11 cellular contexts compared by ENCODE assay signal in genomic region chr5:177430146-177430951, GRCh38. TPM values are rescaled to one million over a fixed set of nuclear protein-coding genes. Genes with fewer than 3 reads are reported as not detected.
DNase-seq lines count a peak whose midpoint lies in the region; ATAC-seq, FAIRE-seq and TF ChIP-seq lines count a peak whose summit lies in the region.
"Had no signal": no experiment of that assay in that cellular context is flagged by ENCODE, and none has a peak within 500 bp of the region (broad histone marks: within the 10 kb centered on the region; RNA-seq: fewer than 3 reads in every experiment).

No MANE protein-coding gene starts in this region.

- DNase-seq in BE2C (peak; percentile 25), GM12892 (ENCODE audit: insufficient read length) (no peak), NCI-H1105 treated with DMSO at 0.1 percent for 48 hours (lab: John Stamatoyannopoulos, UW) (no peak), Ammon's horn (ENCODE audit: low spot score) (no peak)
- DNase-seq in activated CD8-positive, alpha-beta T cell treated with anti-CD3 and anti-CD28 coated beads for 36 hours: no peak
- DNase-seq: NCI-H526 had no signal

- peak overlapping the region; percentile 98 for H3K27ac Mint-ChIP-seq in activated CD8-positive, alpha-beta T cell treated with anti-CD3 and anti-CD28 coated beads for 36 hours
- H3K27ac Mint-ChIP-seq: mesothelial cell of epicardium had no signal

- TF ChIP-seq RAD21 in liver (IDR thresholded peaks at IDR 0.05): no peak

- TF ChIP-seq POLR2A in GM12892 (IDR thresholded peaks at IDR 0.05; ENCODE audit: low read depth, low read length): no peak

- peak overlapping the region; percentile 97 for H3K4me3 Mint-ChIP-seq in activated CD8-positive, alpha-beta T cell treated with anti-CD3 and anti-CD28 coated beads for 36 hours
- H3K4me3 Mint-ChIP-seq: mesothelial cell of epicardium had no signal

- H3K36me3 ChIP-seq in BE2C (peaks cover 38% of the 10 kb centered on the region), liver (ENCODE audit: control insufficient read depth in 4 of 4, insufficient read depth in 3 of 4, low read depth in 1 of 4, low read length in 3 of 4) (peaks cover 6 to 17% (median 8%) of the 10 kb centered on the region in 4 donors)

- H3K4me1 Mint-ChIP-seq in activated CD8-positive, alpha-beta T cell treated with anti-CD3 and anti-CD28 coated beads for 36 hours (ENCODE audit: low read depth): peaks cover 59% of the 10 kb centered on the region

- peaks cover 75% of the 10 kb centered on the region for H3K36me3 Mint-ChIP-seq in activated CD8-positive, alpha-beta T cell treated with anti-CD3 and anti-CD28 coated beads for 36 hours (ENCODE audit: low read depth)

- POLR2A ChIA-PET in activated CD8-positive, alpha-beta T cell treated with anti-CD3 and anti-CD28 coated beads for 36 hours (lab: Charles Lee): interaction anchor here (0.8 to 15.2 kb wide), 7 partner anchors 15 to 122 kb away, joined by 3 to 606 read pairs (median 8); partner anchors contain the start of gene PRR7

- intact Hi-C loops in activated CD8-positive, alpha-beta T cell treated with anti-CD3 and anti-CD28 coated beads for 36 hours (cut with micrococcal nuclease): no loop called here

- H3K4me3 ChIP-seq in BE2C (ENCODE audit: low read depth, low read length): no peak overlapping the region
- no peak overlapping the region for H3K4me3 ChIP-seq in liver (ENCODE audit: low read depth in 1 of 3, low read length in 3 of 3)
- H3K4me3 ChIP-seq: cardiac muscle cell had no signal

- H3K9me3 ChIP-seq in BE2C: no peaks in the 10 kb centered on the region
- H3K9me3 ChIP-seq in liver (ENCODE audit: control insufficient read depth in 4 of 4, low read length in 3 of 4): no peaks in the 10 kb centered on the region

- peak overlapping the region; percentile 44 to 57 for H3K27ac ChIP-seq in liver (ENCODE audit: low read depth in 1 of 2, low read length in 2 of 2)
- H3K27ac ChIP-seq: cardiac muscle cell had no signal

- H3K9ac ChIP-seq in liver (ENCODE audit: low read depth in 1 of 2, low read length in 2 of 2): no peak overlapping the region

- WGBS in liver: 89% methylated on average over 26 of the region's 26 CpGs

- no peaks in the 10 kb centered on the region for H3K27me3 ChIP-seq in BE2C
- no peaks in the 10 kb centered on the region for H3K27me3 ChIP-seq in liver (ENCODE audit: control insufficient read depth in 4 of 4, insufficient read depth in 4 of 4, low read length in 3 of 4)
- H3K27me3 ChIP-seq: cardiac muscle cell had no signal

- H3K4me1 ChIP-seq in BE2C: peaks cover 15% of the 10 kb centered on the region
- H3K4me1 ChIP-seq in liver (ENCODE audit: control insufficient read depth in 4 of 4, insufficient read depth in 4 of 4, low read length in 3 of 4): peaks cover 3 to 22% (median 16%) of the 10 kb centered on the region in 4 donors

- no peaks in the 10 kb centered on the region for H3K27me3 Mint-ChIP-seq in activated CD8-positive, alpha-beta T cell treated with anti-CD3 and anti-CD28 coated beads for 36 hours

- CTCF ChIA-PET in activated CD8-positive, alpha-beta T cell treated with anti-CD3 and anti-CD28 coated beads for 36 hours (lab: Charles Lee): interaction anchor here (1.9 to 10.5 kb wide), 8 partner anchors 15 to 121 kb away, joined by 7 to 159 read pairs (median 34); partner anchors contain the start of genes F12 and PFN3

- TF ChIP-seq CTCF in BE2C (IDR thresholded peaks at IDR 0.05; ENCODE audit: low read depth, low read length): no peak
- no peak for TF ChIP-seq CTCF in activated CD8-positive, alpha-beta T cell treated with anti-CD3 and anti-CD28 coated beads for 36 hours (IDR thresholded peaks at IDR 0.05)
- no peak for TF ChIP-seq CTCF in liver (IDR thresholded peaks at IDR 0.05; ENCODE audit: low read depth, low read length, missing input control)

- no peaks in the 10 kb centered on the region for H3K9me3 Mint-ChIP-seq in activated CD8-positive, alpha-beta T cell treated with anti-CD3 and anti-CD28 coated beads for 36 hours
- H3K9me3 Mint-ChIP-seq: mesothelial cell of epicardium had no signal

- no peak for ATAC-seq in activated CD8-positive, alpha-beta T cell treated with anti-CD3 and anti-CD28 coated beads for 36 hours
- ATAC-seq in GM19395 (IDR thresholded peaks at IDR 0.05; ENCODE audit: unreplicated experiment) (no peak), GM18861 (IDR thresholded peaks at IDR 0.05; ENCODE audit: unreplicated experiment) (no peak)

- peak; percentile 62 for FAIRE-seq in GM12892 (lab: Jason Lieb, UNC)

TF ChIP-seq in liver, 16 proteins besides CTCF, POLR2A, EP300 and RAD21:
- no peak for TF ChIP-seq JUND (IDR thresholded peaks at IDR 0.05)
- TF ChIP-seq SP1 (IDR thresholded peaks at IDR 0.05): no peak
- TF ChIP-seq TAF1 (conservative IDR thresholded peaks at IDR 0.05): no peak
- no peak for TF ChIP-seq RXRA (IDR thresholded peaks at IDR 0.05)
- no peak for TF ChIP-seq REST (IDR thresholded peaks at IDR 0.05)
- TF ChIP-seq FOXA2 (IDR thresholded peaks at IDR 0.05): no peak
- no peak for TF ChIP-seq ZBTB33 (IDR thresholded peaks at IDR 0.05)
- TF ChIP-seq MAX (IDR thresholded peaks at IDR 0.05): no peak

RNA-seq across cellular contexts. Expression of gene GRK6, which starts 3.9 kb away (rescaled TPM):
- 58.6 TPM for polyA plus RNA-seq in BE2C (2012; ENCODE audit: insufficient read depth, insufficient read length, low read depth)
- polyA plus RNA-seq in GM12892 (2012; ENCODE audit: missing spikeins): 26.9 TPM
- total RNA-seq in activated CD8-positive, alpha-beta T cell treated with anti-CD3 and anti-CD28 coated beads for 36 hours: 100 to 1,000 TPM; 133 to 137 TPM
- 10 to 100 TPM; 15.2 to 24.0 TPM for total RNA-seq in liver
- 1 to 10 TPM; 3.1 to 6.4 TPM for polyA plus RNA-seq in liver

RNA-seq across cellular contexts. Expression of gene PRR7, which starts 16.3 kb away (rescaled TPM):
- polyA plus RNA-seq in BE2C (2012; ENCODE audit: insufficient read depth, insufficient read length, low read depth): 84.9 TPM
- 0.34 TPM for polyA plus RNA-seq in GM12892 (2012; ENCODE audit: missing spikeins)
- total RNA-seq in activated CD8-positive, alpha-beta T cell treated with anti-CD3 and anti-CD28 coated beads for 36 hours: 10 to 100 TPM; 32.6 to 36.4 TPM
- total RNA-seq in liver: under 1 TPM; 0.17 to 0.37 TPM
- polyA plus RNA-seq in liver: 1 to 10 TPM in 1 of 2 donors, under 1 TPM in 1; 0.60 to 1.4 TPM

RNA-seq across cellular contexts. Expression of gene F12, which starts 21.0 kb away (rescaled TPM):
- polyA plus RNA-seq in BE2C (2012; ENCODE audit: insufficient read depth, insufficient read length, low read depth): 68.2 TPM
- 0.74 TPM for polyA plus RNA-seq in GM12892 (2012; ENCODE audit: missing spikeins)
- total RNA-seq in activated CD8-positive, alpha-beta T cell treated with anti-CD3 and anti-CD28 coated beads for 36 hours: 1 to 10 TPM; 7.9 TPM
- total RNA-seq in liver: 100 to 1,000 TPM in 1 of 2 donors, 10 to 100 TPM in 1; 27.7 to 256 TPM
- 100 to 1,000 TPM; 294 to 328 TPM for polyA plus RNA-seq in liver

RNA-seq across cellular contexts. Expression of gene PFN3, which starts 29.9 kb away (rescaled TPM):
- polyA plus RNA-seq in BE2C (2012; ENCODE audit: insufficient read depth, insufficient read length, low read depth): not detected
- not detected for polyA plus RNA-seq in GM12892 (2012; ENCODE audit: missing spikeins)
- not detected for total RNA-seq in activated CD8-positive, alpha-beta T cell treated with anti-CD3 and anti-CD28 coated beads for 36 hours
- not detected for total RNA-seq in liver
- polyA plus RNA-seq in liver: not detected
- total RNA-seq: cardiac muscle cell, mesothelial cell of epicardium had no signal
- polyA plus RNA-seq: cardiac muscle cell had no signal

RNA-seq across cellular contexts. Expression of gene DBN1, which starts 43.1 kb away (rescaled TPM):
- 454 TPM for polyA plus RNA-seq in BE2C (2012; ENCODE audit: insufficient read depth, insufficient read length, low read depth)
- 6.8 TPM for polyA plus RNA-seq in GM12892 (2012; ENCODE audit: missing spikeins)
- 100 to 1,000 TPM; 101 to 105 TPM for total RNA-seq in activated CD8-positive, alpha-beta T cell treated with anti-CD3 and anti-CD28 coated beads for 36 hours
- total RNA-seq in liver: 1 to 10 TPM; 2.3 to 4.9 TPM
- polyA plus RNA-seq in liver: 1 to 10 TPM; 1.5 to 1.8 TPM

Comparison
In these comparisons a context has a peak if more than half of its experiments do, and no peak if none do; other contexts are left out.
1. RNA of gene GRK6, which starts 3.9 kb away (total RNA-seq): 133 to 137 TPM in activated CD8-positive, alpha-beta T cell treated with anti-CD3 and anti-CD28 coated beads for 36 hours; 15.2 to 24.0 TPM in liver; every median in the first group is over 4 times any median in the second.
2. RNA of gene PRR7, which starts 16.3 kb away (total RNA-seq): 32.6 to 36.4 TPM in activated CD8-positive, alpha-beta T cell treated with anti-CD3 and anti-CD28 coated beads for 36 hours; 0.17 to 0.37 TPM in liver; every median in the first group is over 10 times any median in the second.